In the genomic region with DNA sequence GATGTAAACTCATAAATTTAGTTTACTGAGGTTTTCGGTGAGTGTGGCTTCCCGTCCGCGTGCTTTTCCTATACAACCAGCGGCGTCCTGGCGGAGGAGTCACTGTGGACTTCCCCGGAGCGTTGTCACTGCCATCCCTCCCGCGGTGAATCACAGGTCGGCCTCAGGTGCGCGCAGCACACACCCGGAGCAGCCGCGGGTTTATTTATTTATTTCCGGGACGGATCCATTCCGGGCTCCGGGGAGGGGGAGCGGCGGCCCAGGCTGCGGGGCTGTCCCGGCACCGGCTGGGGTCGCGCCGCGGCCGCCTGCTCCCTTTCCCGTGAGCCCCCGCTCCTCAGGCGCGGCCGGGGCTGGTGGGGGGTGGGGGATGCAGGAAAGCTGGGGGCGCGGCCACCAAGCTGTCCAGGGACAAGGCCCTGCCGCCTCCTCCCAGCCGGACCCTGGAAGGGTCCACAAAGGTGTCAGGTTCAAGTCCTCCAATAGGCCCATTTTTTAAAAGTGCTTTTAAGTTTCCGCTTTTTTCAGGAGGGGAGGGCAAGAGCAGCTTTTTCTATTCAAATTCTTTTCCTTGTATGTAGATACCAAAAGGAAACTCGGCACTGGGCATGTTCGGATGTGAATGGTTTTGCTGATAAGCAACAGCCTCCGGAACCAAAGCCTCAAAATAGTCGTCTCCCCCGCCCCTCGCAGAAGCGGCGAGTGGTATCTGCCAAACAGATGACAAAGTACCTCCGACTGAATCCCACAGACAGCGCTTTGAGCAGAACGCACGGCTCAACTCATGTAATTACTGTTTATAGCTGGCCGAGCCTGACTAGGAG, we compare ENCODE assay signal across 1 cellular context.
TF ChIP-seq lines count a peak whose summit lies in the region.

No MANE protein-coding gene starts in this region.

TF ChIP-seq in K562, 482 proteins besides CTCF, POLR2A, EP300 and RAD21 (continued from another document):
- TF ChIP-seq, protein P1, sequence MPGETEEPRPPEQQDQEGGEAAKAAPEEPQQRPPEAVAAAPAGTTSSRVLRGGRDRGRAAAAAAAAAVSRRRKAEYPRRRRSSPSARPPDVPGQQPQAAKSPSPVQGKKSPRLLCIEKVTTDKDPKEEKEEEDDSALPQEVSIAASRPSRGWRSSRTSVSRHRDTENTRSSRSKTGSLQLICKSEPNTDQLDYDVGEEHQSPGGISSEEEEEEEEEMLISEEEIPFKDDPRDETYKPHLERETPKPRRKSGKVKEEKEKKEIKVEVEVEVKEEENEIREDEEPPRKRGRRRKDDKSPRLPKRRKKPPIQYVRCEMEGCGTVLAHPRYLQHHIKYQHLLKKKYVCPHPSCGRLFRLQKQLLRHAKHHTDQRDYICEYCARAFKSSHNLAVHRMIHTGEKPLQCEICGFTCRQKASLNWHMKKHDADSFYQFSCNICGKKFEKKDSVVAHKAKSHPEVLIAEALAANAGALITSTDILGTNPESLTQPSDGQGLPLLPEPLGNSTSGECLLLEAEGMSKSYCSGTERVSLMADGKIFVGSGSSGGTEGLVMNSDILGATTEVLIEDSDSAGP (CRISPR knock-in tag; IDR thresholded peaks at IDR 0.05), result no peak
- no peak for TF ChIP-seq RBM25 (IDR thresholded peaks at IDR 0.05; ENCODE audit: low read depth, low read length, severe bottlenecking)
- TF ChIP-seq, protein P2, sequence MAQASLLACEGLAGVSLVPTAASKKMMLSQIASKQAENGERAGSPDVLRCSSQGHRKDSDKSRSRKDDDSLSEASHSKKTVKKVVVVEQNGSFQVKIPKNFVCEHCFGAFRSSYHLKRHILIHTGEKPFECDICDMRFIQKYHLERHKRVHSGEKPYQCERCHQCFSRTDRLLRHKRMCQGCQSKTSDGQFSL (CRISPR knock-in tag; IDR thresholded peaks at IDR 0.05), result no peak
- TF ChIP-seq, protein P2 (tag; IDR thresholded peaks at IDR 0.05), result no peak; a peak in 1 of 4 replicates
- peak; percentile 38 for TF ChIP-seq MAFF (IDR thresholded peaks at IDR 0.05; ENCODE audit: low read length)
- no peak for TF ChIP-seq HMG20B (CRISPR knock-in tag; IDR thresholded peaks at IDR 0.05)
- TF ChIP-seq RHOXF2B (CRISPR knock-in tag; conservative IDR thresholded peaks at IDR 0.05), result no peak
- peak; percentile 65 for TF ChIP-seq STAT5A (IDR thresholded peaks at IDR 0.05; ENCODE audit: borderline replicate concordance, low read length)
- TF ChIP-seq KHSRP (IDR thresholded peaks at IDR 0.05), result no peak
- no peak for TF ChIP-seq ATF1 (CRISPR knock-in tag; IDR thresholded peaks at IDR 0.05)
- peak; percentile 58 for TF ChIP-seq ATF1 (tag; IDR thresholded peaks at IDR 0.05)
- TF ChIP-seq, protein P3, sequence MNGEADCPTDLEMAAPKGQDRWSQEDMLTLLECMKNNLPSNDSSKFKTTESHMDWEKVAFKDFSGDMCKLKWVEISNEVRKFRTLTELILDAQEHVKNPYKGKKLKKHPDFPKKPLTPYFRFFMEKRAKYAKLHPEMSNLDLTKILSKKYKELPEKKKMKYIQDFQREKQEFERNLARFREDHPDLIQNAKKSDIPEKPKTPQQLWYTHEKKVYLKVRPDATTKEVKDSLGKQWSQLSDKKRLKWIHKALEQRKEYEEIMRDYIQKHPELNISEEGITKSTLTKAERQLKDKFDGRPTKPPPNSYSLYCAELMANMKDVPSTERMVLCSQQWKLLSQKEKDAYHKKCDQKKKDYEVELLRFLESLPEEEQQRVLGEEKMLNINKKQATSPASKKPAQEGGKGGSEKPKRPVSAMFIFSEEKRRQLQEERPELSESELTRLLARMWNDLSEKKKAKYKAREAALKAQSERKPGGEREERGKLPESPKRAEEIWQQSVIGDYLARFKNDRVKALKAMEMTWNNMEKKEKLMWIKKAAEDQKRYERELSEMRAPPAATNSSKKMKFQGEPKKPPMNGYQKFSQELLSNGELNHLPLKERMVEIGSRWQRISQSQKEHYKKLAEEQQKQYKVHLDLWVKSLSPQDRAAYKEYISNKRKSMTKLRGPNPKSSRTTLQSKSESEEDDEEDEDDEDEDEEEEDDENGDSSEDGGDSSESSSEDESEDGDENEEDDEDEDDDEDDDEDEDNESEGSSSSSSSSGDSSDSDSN (IDR thresholded peaks at IDR 0.05; ENCODE audit: borderline replicate concordance in 1 of 2, low read depth in 2 of 2, low read length in 2 of 2), result peak in 1 of 2 experiments; percentile 22; a peak in 1 of 4 replicates
- TF ChIP-seq MYNN (IDR thresholded peaks at IDR 0.05), result 0 out of 2 replicates have a peak, but pooled peaks have one; percentile 21
- no peak for TF ChIP-seq MYNN (CRISPR knock-in tag; IDR thresholded peaks at IDR 0.05)
- TF ChIP-seq, protein P4, sequence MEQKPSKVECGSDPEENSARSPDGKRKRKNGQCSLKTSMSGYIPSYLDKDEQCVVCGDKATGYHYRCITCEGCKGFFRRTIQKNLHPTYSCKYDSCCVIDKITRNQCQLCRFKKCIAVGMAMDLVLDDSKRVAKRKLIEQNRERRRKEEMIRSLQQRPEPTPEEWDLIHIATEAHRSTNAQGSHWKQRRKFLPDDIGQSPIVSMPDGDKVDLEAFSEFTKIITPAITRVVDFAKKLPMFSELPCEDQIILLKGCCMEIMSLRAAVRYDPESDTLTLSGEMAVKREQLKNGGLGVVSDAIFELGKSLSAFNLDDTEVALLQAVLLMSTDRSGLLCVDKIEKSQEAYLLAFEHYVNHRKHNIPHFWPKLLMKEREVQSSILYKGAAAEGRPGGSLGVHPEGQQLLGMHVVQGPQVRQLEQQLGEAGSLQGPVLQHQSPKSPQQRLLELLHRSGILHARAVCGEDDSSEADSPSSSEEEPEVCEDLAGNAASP (IDR thresholded peaks at IDR 0.05), result no peak
- no peak for TF ChIP-seq XRCC3 (IDR thresholded peaks at IDR 0.05)
- no peak for TF ChIP-seq ZNF311 (CRISPR knock-in tag; IDR thresholded peaks at IDR 0.05)
- TF ChIP-seq NONO (IDR thresholded peaks at IDR 0.05; ENCODE audit: low read depth in 2 of 2, low read length in 1 of 2), result peak in 1 of 2 experiments; percentile 95; a peak in 2 of 4 replicates
- no peak for TF ChIP-seq WHSC1 (IDR thresholded peaks at IDR 0.05; ENCODE audit: low read length)
- peak; percentile 87 for TF ChIP-seq NCOR1 (IDR thresholded peaks at IDR 0.05)
